11 cellular contexts compared by ENCODE assay signal in genomic region chr22:43921361-43921760, GRCh38. TPM values are rescaled to one million over a fixed set of nuclear protein-coding genes. Genes with fewer than 3 reads are reported as not detected.
DNase-seq lines count a peak whose midpoint lies in the region; ATAC-seq and TF ChIP-seq lines count a peak whose summit lies in the region.
"Had no signal": no experiment of that assay in that cellular context is flagged by ENCODE, and none has a peak within 500 bp of the region (broad histone marks: within the 10 kb centered on the region; RNA-seq: fewer than 3 reads in every experiment).

No MANE protein-coding gene starts in this region.

- TF ChIP-seq CTCF in cardiac fibroblast (IDR thresholded peaks at IDR 0.05; ENCODE audit: low read depth, low read length) (no peak), testis (IDR thresholded peaks at IDR 0.05) (no peak)

- WGBS in testis, 2 donors: 60 to 88% methylated on average over 1 to 3 of the region's 4 CpGs

- H3K4me1 ChIP-seq in naive thymus-derived CD4-positive, alpha-beta T cell (ENCODE audit: control insufficient read depth in 2 of 2, insufficient read depth in 2 of 2, low read length in 2 of 2): peaks cover 0 to 3% of the 10 kb centered on the region in 2 donors
- peaks cover 6% of the 10 kb centered on the region for H3K4me1 ChIP-seq in testis

- no peak overlapping the region for H3K4me3 Mint-ChIP-seq in naive thymus-derived CD4-positive, alpha-beta T cell
- H3K4me3 Mint-ChIP-seq: activated T-cell treated with anti-CD3 and anti-CD28 coated beads, Interleukin-2, amount 50 U/mL, for 24 hours had no signal

- POLR2A ChIA-PET in naive thymus-derived CD4-positive, alpha-beta T cell (lab: Charles Lee): no interaction called here

- intact Hi-C loops in naive thymus-derived CD4-positive, alpha-beta T cell (cut with micrococcal nuclease): loop anchor here in 1 of 2 donors (10.0 kb wide), 1 partner anchor 107 kb away; the partner anchor contains the start of gene EFCAB6
- intact Hi-C loops in testis (cut with DNase I; ENCODE audit: low total_unique reads): no loop called here

- H3K4me3 ChIP-seq in cardiac fibroblast (replicated peaks in 1 of 2; ENCODE audit: low read depth in 2 of 2, low read length in 2 of 2) (no peak overlapping the region), testis (no peak overlapping the region)
- H3K4me3 ChIP-seq in naive thymus-derived CD4-positive, alpha-beta T cell (ENCODE audit: low read length): no peak overlapping the region

- CTCF ChIA-PET in naive thymus-derived CD4-positive, alpha-beta T cell (lab: Charles Lee): interaction anchor here (0.6 kb wide), 1 partner anchor 156 kb away, joined by 3 read pairs; no protein-coding TSS in a partner anchor

- no peaks in the 10 kb centered on the region for H3K36me3 ChIP-seq in naive thymus-derived CD4-positive, alpha-beta T cell (ENCODE audit: control insufficient read depth in 2 of 3, insufficient read depth in 3 of 3, low read length in 3 of 3)
- H3K36me3 ChIP-seq in testis (ENCODE audit: low read depth, missing control alignments): no peaks in the 10 kb centered on the region

- H3K27me3 Mint-ChIP-seq in naive thymus-derived CD4-positive, alpha-beta T cell: peaks cover 11 to 37% (median 17%) of the 10 kb centered on the region in 5 donors

- DNase-seq in AG20443 (ENCODE audit: low spot score) (peak; percentile 89), M059J (ENCODE audit: low read depth) (peak; percentile 94), cardiac fibroblast (ENCODE audit: low read depth in 2 of 2) (peak; percentile 48 to 75), lung microvascular endothelial cell (ENCODE audit: low read depth in 2 of 2) (peak; percentile 55 to 72), Kasumi-1 (lab: John Stamatoyannopoulos, UW) (no peak), testis (no peak)
- DNase-seq in naive thymus-derived CD4-positive, alpha-beta T cell: no peak
- DNase-seq: activated T-cell treated with anti-CD3 and anti-CD28 coated beads, Interleukin-2, amount 50 U/mL, for 24 hours; NCI-H1694 treated with DMSO at 0.1 percent for 48 hours had no signal

- H3K9me3 Mint-ChIP-seq in naive thymus-derived CD4-positive, alpha-beta T cell: peaks cover 0 to 1% (median 0%) of the 10 kb centered on the region in 11 donors
- H3K9me3 Mint-ChIP-seq: activated T-cell treated with anti-CD3 and anti-CD28 coated beads, Interleukin-2, amount 50 U/mL, for 24 hours had no signal

- H3K27ac ChIP-seq in naive thymus-derived CD4-positive, alpha-beta T cell (ENCODE audit: low read depth, low read length): no peak overlapping the region
- no peak overlapping the region for H3K27ac ChIP-seq in testis

- peaks cover 4 to 6% (median 5%) of the 10 kb centered on the region in 7 donors for H3K4me1 Mint-ChIP-seq in naive thymus-derived CD4-positive, alpha-beta T cell

- ATAC-seq in naive thymus-derived CD4-positive, alpha-beta T cell: no peak
- no peak for ATAC-seq in GM19455 (IDR thresholded peaks at IDR 0.05; ENCODE audit: unreplicated experiment)

- H3K9me3 ChIP-seq in naive thymus-derived CD4-positive, alpha-beta T cell (ENCODE audit: control insufficient read depth in 2 of 3, low read length in 3 of 3): no peaks in the 10 kb centered on the region
- no peaks in the 10 kb centered on the region for H3K9me3 ChIP-seq in testis

- no peak for TF ChIP-seq POLR2A in testis (IDR thresholded peaks at IDR 0.05)

- H3K36me3 Mint-ChIP-seq in naive thymus-derived CD4-positive, alpha-beta T cell: no peaks in the 10 kb centered on the region

- H3K27me3 ChIP-seq in naive thymus-derived CD4-positive, alpha-beta T cell (ENCODE audit: control insufficient read depth in 2 of 2, insufficient read depth in 2 of 2, low read length in 2 of 2): no peaks in the 10 kb centered on the region
- H3K27me3 ChIP-seq in testis: no peaks in the 10 kb centered on the region

- no peak overlapping the region for H3K27ac Mint-ChIP-seq in naive thymus-derived CD4-positive, alpha-beta T cell
- H3K27ac Mint-ChIP-seq: activated T-cell treated with anti-CD3 and anti-CD28 coated beads, Interleukin-2, amount 50 U/mL, for 24 hours had no signal

RNA-seq across cellular contexts. Expression of gene PNPLA3, which starts 2.2 kb away (rescaled TPM):
- total RNA-seq in M059J (2014; rRNA removed; shearing (Covaris generic)): 9.4 and 11.8 TPM in 2 replicates
- total RNA-seq in lung microvascular endothelial cell: 0.60 and 1.1 TPM in 2 replicates
- total RNA-seq in naive thymus-derived CD4-positive, alpha-beta T cell: under 1 TPM in 2 of 5 experiments, not detected in 3; 0.19 to 0.29 TPM
- polyA plus RNA-seq in naive thymus-derived CD4-positive, alpha-beta T cell: not detected
- 1 to 10 TPM in 1 of 2 donors, under 1 TPM in 1; 0.93 to 1.7 TPM for total RNA-seq in testis
- 0.53 TPM for polyA plus RNA-seq in testis (ENCODE audit: insufficient read depth, low read depth, low replicate concordance)

RNA-seq across cellular contexts. Expression of gene PNPLA5, which starts 29.5 kb away (rescaled TPM):
- 0.05 TPM in 1 of 2 replicates, not detected in the other for total RNA-seq in M059J (2014; rRNA removed; shearing (Covaris generic))
- not detected in 2 replicates for total RNA-seq in lung microvascular endothelial cell
- total RNA-seq in naive thymus-derived CD4-positive, alpha-beta T cell: not detected
- not detected for polyA plus RNA-seq in naive thymus-derived CD4-positive, alpha-beta T cell
- total RNA-seq in testis: not detected
- not detected for polyA plus RNA-seq in testis (ENCODE audit: insufficient read depth, low read depth, low replicate concordance)
- total RNA-seq: cerebellum had no signal

RNA-seq across cellular contexts. Expression of gene SAMM50, which starts 33.9 kb away (rescaled TPM):
- total RNA-seq in M059J (2014; rRNA removed; shearing (Covaris generic)): 30.0 and 40.8 TPM in 2 replicates
- 32.7 and 38.1 TPM in 2 replicates for total RNA-seq in lung microvascular endothelial cell
- total RNA-seq in naive thymus-derived CD4-positive, alpha-beta T cell: 10 to 100 TPM; 25.9 to 47.1 (median 34.0) TPM
- 10 to 100 TPM; 61.7 to 62.3 TPM for polyA plus RNA-seq in naive thymus-derived CD4-positive, alpha-beta T cell
- 10 to 100 TPM; 41.5 to 50.3 TPM for total RNA-seq in testis
- 71.1 TPM for polyA plus RNA-seq in testis (ENCODE audit: insufficient read depth, low read depth, low replicate concordance)

RNA-seq across cellular contexts. Expression of gene SULT4A1, which starts 59.0 kb away (rescaled TPM):
- not detected in 2 replicates for total RNA-seq in M059J (2014; rRNA removed; shearing (Covaris generic))
- 0.22 TPM in 1 of 2 replicates, not detected in the other for total RNA-seq in lung microvascular endothelial cell
- total RNA-seq in naive thymus-derived CD4-positive, alpha-beta T cell: not detected
- polyA plus RNA-seq in naive thymus-derived CD4-positive, alpha-beta T cell: not detected
- 10 to 100 TPM; 10.3 to 11.9 TPM for total RNA-seq in testis
- polyA plus RNA-seq in testis (ENCODE audit: insufficient read depth, low read depth, low replicate concordance): 11.2 TPM

Comparison
In these comparisons a context has a peak if more than half of its experiments do, and no peak if none do; other contexts are left out.
1. DNase-seq: peak in AG20443 (single experiment), M059J (single experiment), cardiac fibroblast (2 of 2) and lung microvascular endothelial cell (2 of 2); none in naive thymus-derived CD4-positive, alpha-beta T cell (0 of 9), Kasumi-1 (0 of 2) and testis (single experiment).